Comparison of ENCODE assay signal across 1 cellular context in genomic region chr1:167248707-167249642, GRCh38.
TF ChIP-seq lines count a peak whose summit lies in the region.

No MANE protein-coding gene starts in this region.

TF ChIP-seq in K562, 482 proteins besides CTCF, POLR2A, EP300 and RAD21 (continued from another document and continues in another):
- TF ChIP-seq PATZ1 (CRISPR knock-in tag; IDR thresholded peaks at IDR 0.05; ENCODE audit: borderline replicate concordance), result no peak
- TF ChIP-seq FOXJ2 (tag; IDR thresholded peaks at IDR 0.05), result peak; percentile 70
- TF ChIP-seq PURB (CRISPR knock-in tag; IDR thresholded peaks at IDR 0.05; ENCODE audit: low read depth), result no peak
- TF ChIP-seq TEAD2 (tag; IDR thresholded peaks at IDR 0.05), result no peak
- no peak for TF ChIP-seq ZNF77 (CRISPR knock-in tag; IDR thresholded peaks at IDR 0.05)
- peak; percentile 90 for TF ChIP-seq RBM25 (IDR thresholded peaks at IDR 0.05; ENCODE audit: low read depth, low read length, severe bottlenecking)
- TF ChIP-seq ZNF778 (CRISPR knock-in tag; IDR thresholded peaks at IDR 0.05), result no peak
- no peak for TF ChIP-seq RERE (CRISPR knock-in tag; IDR thresholded peaks at IDR 0.05; ENCODE audit: borderline replicate concordance)
- TF ChIP-seq FOXJ3 (CRISPR knock-in tag; IDR thresholded peaks at IDR 0.05), result no peak
- no peak for TF ChIP-seq ZNF695 (CRISPR knock-in tag; IDR thresholded peaks at IDR 0.05)
- no peak for TF ChIP-seq EGR1 (conservative IDR thresholded peaks at IDR 0.05)
- TF ChIP-seq, protein P1, sequence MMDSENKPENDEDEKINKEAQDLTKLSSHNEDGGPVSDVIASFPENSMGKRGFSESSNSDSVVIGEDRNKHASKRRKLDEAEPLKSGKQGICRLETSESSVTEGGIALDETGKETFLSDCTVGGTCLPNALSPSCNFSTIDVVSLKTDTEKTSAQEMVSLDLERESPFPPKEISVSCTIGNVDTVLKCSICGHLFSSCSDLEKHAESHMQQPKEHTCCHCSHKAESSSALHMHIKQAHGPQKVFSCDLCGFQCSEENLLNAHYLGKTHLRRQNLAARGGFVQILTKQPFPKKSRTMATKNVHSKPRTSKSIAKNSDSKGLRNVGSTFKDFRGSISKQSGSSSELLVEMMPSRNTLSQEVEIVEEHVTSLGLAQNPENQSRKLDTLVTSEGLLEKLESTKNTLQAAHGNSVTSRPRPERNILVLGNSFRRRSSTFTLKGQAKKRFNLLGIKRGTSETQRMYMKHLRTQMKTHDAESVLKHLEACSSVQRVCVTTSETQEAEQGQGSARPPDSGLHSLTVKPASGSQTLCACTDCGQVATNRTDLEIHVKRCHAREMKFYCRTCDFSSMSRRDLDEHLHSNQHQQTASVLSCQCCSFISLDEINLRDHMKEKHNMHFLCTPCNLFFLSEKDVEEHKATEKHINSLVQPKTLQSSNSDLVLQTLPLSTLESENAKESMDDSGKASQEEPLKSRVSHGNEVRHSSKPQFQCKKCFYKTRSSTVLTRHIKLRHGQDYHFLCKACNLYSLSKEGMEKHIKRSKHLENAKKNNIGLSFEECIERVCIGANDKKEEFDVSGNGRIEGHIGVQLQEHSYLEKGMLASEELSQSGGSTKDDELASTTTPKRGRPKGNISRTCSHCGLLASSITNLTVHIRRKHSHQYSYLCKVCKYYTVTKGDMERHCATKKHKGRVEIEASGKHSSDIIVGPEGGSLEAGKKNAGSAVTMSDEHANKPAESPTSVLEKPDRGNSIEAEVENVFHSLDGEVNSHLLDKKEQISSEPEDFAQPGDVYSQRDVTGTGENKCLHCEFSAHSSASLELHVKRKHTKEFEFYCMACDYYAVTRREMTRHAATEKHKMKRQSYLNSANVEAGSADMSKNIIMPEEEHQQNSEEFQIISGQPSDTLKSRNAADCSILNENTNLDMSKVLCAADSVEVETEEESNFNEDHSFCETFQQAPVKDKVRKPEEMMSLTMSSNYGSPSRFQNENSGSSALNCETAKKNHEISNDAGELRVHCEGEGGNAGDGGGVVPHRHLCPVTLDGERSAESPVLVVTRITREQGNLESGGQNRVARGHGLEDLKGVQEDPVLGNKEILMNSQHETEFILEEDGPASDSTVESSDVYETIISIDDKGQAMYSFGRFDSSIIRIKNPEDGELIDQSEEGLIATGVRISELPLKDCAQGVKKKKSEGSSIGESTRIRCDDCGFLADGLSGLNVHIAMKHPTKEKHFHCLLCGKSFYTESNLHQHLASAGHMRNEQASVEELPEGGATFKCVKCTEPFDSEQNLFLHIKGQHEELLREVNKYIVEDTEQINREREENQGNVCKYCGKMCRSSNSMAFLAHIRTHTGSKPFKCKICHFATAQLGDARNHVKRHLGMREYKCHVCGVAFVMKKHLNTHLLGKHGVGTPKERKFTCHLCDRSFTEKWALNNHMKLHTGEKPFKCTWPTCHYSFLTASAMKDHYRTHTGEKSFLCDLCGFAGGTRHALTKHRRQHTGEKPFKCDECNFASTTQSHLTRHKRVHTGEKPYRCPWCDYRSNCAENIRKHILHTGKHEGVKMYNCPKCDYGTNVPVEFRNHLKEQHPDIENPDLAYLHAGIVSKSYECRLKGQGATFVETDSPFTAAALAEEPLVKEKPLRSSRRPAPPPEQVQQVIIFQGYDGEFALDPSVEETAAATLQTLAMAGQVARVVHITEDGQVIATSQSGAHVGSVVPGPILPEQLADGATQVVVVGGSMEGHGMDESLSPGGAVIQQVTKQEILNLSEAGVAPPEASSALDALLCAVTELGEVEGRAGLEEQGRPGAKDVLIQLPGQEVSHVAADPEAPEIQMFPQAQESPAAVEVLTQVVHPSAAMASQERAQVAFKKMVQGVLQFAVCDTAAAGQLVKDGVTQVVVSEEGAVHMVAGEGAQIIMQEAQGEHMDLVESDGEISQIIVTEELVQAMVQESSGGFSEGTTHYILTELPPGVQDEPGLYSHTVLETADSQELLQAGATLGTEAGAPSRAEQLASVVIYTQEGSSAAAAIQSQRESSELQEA (IDR thresholded peaks at IDR 0.05; ENCODE audit: low read depth), result no peak
- TF ChIP-seq KAT7 (CRISPR knock-in tag; IDR thresholded peaks at IDR 0.05; ENCODE audit: borderline replicate concordance), result no peak
- TF ChIP-seq ZNF23 (CRISPR knock-in tag; IDR thresholded peaks at IDR 0.05), result no peak
- TF ChIP-seq, protein P2, sequence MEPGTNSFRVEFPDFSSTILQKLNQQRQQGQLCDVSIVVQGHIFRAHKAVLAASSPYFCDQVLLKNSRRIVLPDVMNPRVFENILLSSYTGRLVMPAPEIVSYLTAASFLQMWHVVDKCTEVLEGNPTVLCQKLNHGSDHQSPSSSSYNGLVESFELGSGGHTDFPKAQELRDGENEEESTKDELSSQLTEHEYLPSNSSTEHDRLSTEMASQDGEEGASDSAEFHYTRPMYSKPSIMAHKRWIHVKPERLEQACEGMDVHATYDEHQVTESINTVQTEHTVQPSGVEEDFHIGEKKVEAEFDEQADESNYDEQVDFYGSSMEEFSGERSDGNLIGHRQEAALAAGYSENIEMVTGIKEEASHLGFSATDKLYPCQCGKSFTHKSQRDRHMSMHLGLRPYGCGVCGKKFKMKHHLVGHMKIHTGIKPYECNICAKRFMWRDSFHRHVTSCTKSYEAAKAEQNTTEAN (CRISPR knock-in tag; IDR thresholded peaks at IDR 0.05), result no peak
- no peak for TF ChIP-seq SRSF7 (optimal IDR thresholded peaks at IDR 0.05; ENCODE audit: low read depth, low read length)
- no peak for TF ChIP-seq DLX4 (CRISPR knock-in tag; IDR thresholded peaks at IDR 0.05)
- TF ChIP-seq SMAD2 (IDR thresholded peaks at IDR 0.05; ENCODE audit: low read depth, low read length), result no peak
- TF ChIP-seq ZNF830 (CRISPR knock-in tag; IDR thresholded peaks at IDR 0.05), result no peak
- peak; percentile 98 for TF ChIP-seq ADNP (tag; IDR thresholded peaks at IDR 0.05)
- no peak for TF ChIP-seq ETV5 (CRISPR knock-in tag; IDR thresholded peaks at IDR 0.05; ENCODE audit: low read depth)
- peak; percentile 86 for TF ChIP-seq TCF3 (CRISPR knock-in tag; IDR thresholded peaks at IDR 0.05)
- TF ChIP-seq GTF3C2 (IDR thresholded peaks at IDR 0.05; ENCODE audit: borderline replicate concordance, extremely low read depth, insufficient read length), result no peak
- TF ChIP-seq ZNF518B (CRISPR knock-in tag; IDR thresholded peaks at IDR 0.05), result no peak
- TF ChIP-seq HLTF (IDR thresholded peaks at IDR 0.05), result no peak
- TF ChIP-seq LCOR (CRISPR knock-in tag; IDR thresholded peaks at IDR 0.05), result no peak
- TF ChIP-seq MITF (IDR thresholded peaks at IDR 0.05), result no peak
- TF ChIP-seq ZNF507 (tag; conservative IDR thresholded peaks at IDR 0.05), result no peak
- no peak for TF ChIP-seq HOXB6 (CRISPR knock-in tag; IDR thresholded peaks at IDR 0.05; ENCODE audit: borderline replicate concordance)
- peak; percentile 87 for TF ChIP-seq CBFA2T3 (IDR thresholded peaks at IDR 0.05)
